Comparison of ENCODE assay signal across 1 cellular context in genomic region chr11:103108933-103109817, GRCh38.
A peak's percentile ranks its signal among the peaks of the same experiment; 100 is the strongest.
TF ChIP-seq lines count a peak whose summit lies in the region.

Gene DYNC2H1 (plus strand): TSS chr11:103109426. CDS start chr11:103109575, 149 bp downstream.

TF ChIP-seq in K562, 482 proteins besides CTCF, POLR2A, EP300 and RAD21 (continued from another document):
- TF ChIP-seq CBX3 (IDR thresholded peaks at IDR 0.05; ENCODE audit: borderline replicate concordance in 1 of 2, low read length in 2 of 2), result 0 out of 3 replicates have a peak, but pooled peaks of 1 of the 2 experiments have one; percentile 44
- no peak for TF ChIP-seq ZNF699 (CRISPR knock-in tag; IDR thresholded peaks at IDR 0.05; ENCODE audit: insufficient replicate concordance)
- peak; percentile 92 for TF ChIP-seq CEBPB (tag; IDR thresholded peaks at IDR 0.05)
- no peak for TF ChIP-seq ADNP (tag; IDR thresholded peaks at IDR 0.05)
- 0 out of 2 replicates have a peak, but pooled peaks have one; percentile 26 for TF ChIP-seq POLR2H (tag; IDR thresholded peaks at IDR 0.05; ENCODE audit: low read depth)
- peak; percentile 71 for TF ChIP-seq EGR1 (conservative IDR thresholded peaks at IDR 0.05)
- TF ChIP-seq BMI1 (IDR thresholded peaks at IDR 0.05; ENCODE audit: low read length), result peak; percentile 92
- TF ChIP-seq ETV5 (CRISPR knock-in tag; IDR thresholded peaks at IDR 0.05; ENCODE audit: low read depth), result no peak
- TF ChIP-seq ZNF644 (tag; IDR thresholded peaks at IDR 0.05; ENCODE audit: low read depth), result 0 out of 2 replicates have a peak, but pooled peaks have one; percentile 49
- no peak for TF ChIP-seq NR2C2 (CRISPR knock-in tag; IDR thresholded peaks at IDR 0.05)
- TF ChIP-seq NR2C2 (tag; IDR thresholded peaks at IDR 0.05), result peak; percentile 14; the same call in 1 of the 2 replicates
- TF ChIP-seq ZEB2 (IDR thresholded peaks at IDR 0.05), result 0 out of 2 replicates have a peak, but pooled peaks have one; percentile 26
- TF ChIP-seq MLLT1 (IDR thresholded peaks at IDR 0.05), result peak in 1 of 2 experiments; percentile 99; a peak in 2 of 4 replicates
- no peak for TF ChIP-seq MAFG (tag; conservative IDR thresholded peaks at IDR 0.05)
- TF ChIP-seq MXI1 (IDR thresholded peaks at IDR 0.05; ENCODE audit: low read depth, low read length), result peak; percentile 98
- TF ChIP-seq SMAD3 (CRISPR knock-in tag; conservative IDR thresholded peaks at IDR 0.05), result no peak
- peak; percentile 99 for TF ChIP-seq RBM22 (IDR thresholded peaks at IDR 0.05; ENCODE audit: low read depth, low read length, poor library complexity, severe bottlenecking)
- no peak for TF ChIP-seq SAFB (IDR thresholded peaks at IDR 0.05; ENCODE audit: borderline replicate concordance, low read depth, low read length)
- TF ChIP-seq DDX20 (tag; IDR thresholded peaks at IDR 0.05; ENCODE audit: low read depth), result no peak
- TF ChIP-seq SIX5 (IDR thresholded peaks at IDR 0.05; ENCODE audit: borderline replicate concordance in 1 of 2, insufficient read depth in 1 of 2, low read depth in 1 of 2, low read length in 2 of 2), result peak in 1 of 2 experiments; percentile 13; a peak in 1 of 4 replicates
- TF ChIP-seq GMEB1 (CRISPR knock-in tag; IDR thresholded peaks at IDR 0.05), result peak; percentile 98
- peak; percentile 99 for TF ChIP-seq ZBTB17 (CRISPR knock-in tag; IDR thresholded peaks at IDR 0.05)
- TF ChIP-seq CHCHD3 (CRISPR knock-in tag; IDR thresholded peaks at IDR 0.05), result no peak
- TF ChIP-seq ZZZ3 (IDR thresholded peaks at IDR 0.05), result no peak
- no peak for TF ChIP-seq ZNF384 (IDR thresholded peaks at IDR 0.05; ENCODE audit: low read depth, low read length)
- no peak for TF ChIP-seq SMAD4 (CRISPR knock-in tag; conservative IDR thresholded peaks at IDR 0.05)
- 0 out of 2 replicates have a peak, but pooled peaks have one; percentile 38 for TF ChIP-seq REST (CRISPR knock-in tag; IDR thresholded peaks at IDR 0.05; ENCODE audit: low read depth)
- TF ChIP-seq RFX1 (IDR thresholded peaks at IDR 0.05), result peak; percentile 97
- no peak for TF ChIP-seq KAT7 (CRISPR knock-in tag; IDR thresholded peaks at IDR 0.05; ENCODE audit: borderline replicate concordance)
- peak; percentile 64 for TF ChIP-seq EP400 (IDR thresholded peaks at IDR 0.05)
- peak; percentile 61; the same call in 1 of the 2 replicates for TF ChIP-seq TFAP4 (CRISPR knock-in tag; IDR thresholded peaks at IDR 0.05; ENCODE audit: borderline replicate concordance)
